15 cellular contexts compared by ENCODE assay signal in genomic region chr5:61735999-61736398, GRCh38.
"Had no signal": no experiment of that assay in that cellular context is flagged by ENCODE, and none has a peak within 500 bp of the region (broad histone marks: within the 10 kb centered on the region; RNA-seq: fewer than 3 reads in every experiment).

No MANE protein-coding gene starts in this region.

- H3K9me3 ChIP-seq: testis had no signal

- ATAC-seq: activated naive CD8-positive, alpha-beta T cell treated with anti-CD3 and anti-CD28 coated beads, Interleukin-2, amount 50 U/mL, for 24 hours; left colon; stimulated activated naive CD8-positive, alpha-beta T cell treated with anti-CD3 and anti-CD28 coated beads, Interleukin-15, amount 100 ng/mL, for 72 hours; T-helper 17 cell had no signal

- H3K27ac ChIP-seq: testis had no signal

- H3K4me1 Mint-ChIP-seq: activated naive CD8-positive, alpha-beta T cell treated with anti-CD3 and anti-CD28 coated beads, Interleukin-2, amount 50 U/mL, for 24 hours; memory B cell; stimulated activated naive CD8-positive, alpha-beta T cell treated with anti-CD3 and anti-CD28 coated beads, Interleukin-15, amount 100 ng/mL, for 72 hours; T-helper 17 cell had no signal

- DNase-seq: activated CD4-positive, alpha-beta T cell treated with anti-CD3 and anti-CD28 coated beads for 48 hours; activated naive CD4-positive, alpha-beta T cell; activated naive CD8-positive, alpha-beta T cell treated with anti-CD3 and anti-CD28 coated beads, Interleukin-2, amount 50 U/mL, for 24 hours; cortex of kidney; effector CD8-positive, alpha-beta T cell; erythroblast; left colon; stimulated activated CD4-positive, alpha-beta T cell treated with anti-CD3 and anti-CD28 coated beads, Interleukin-15, amount 100 ng/mL, for 24 hours; stimulated activated CD4-positive, alpha-beta T cell treated with anti-CD3 and anti-CD28 coated beads, Interleukin-4, amount 100 ng/mL, for 4 hours; stimulated activated naive CD8-positive, alpha-beta T cell treated with anti-CD3 and anti-CD28 coated beads, Interleukin-15, amount 100 ng/mL, for 72 hours; T-helper 17 cell; testis had no signal

- H3K27me3 ChIP-seq: testis had no signal

- H3K4me3 ChIP-seq: testis had no signal

- H3K4me3 Mint-ChIP-seq: activated naive CD8-positive, alpha-beta T cell treated with anti-CD3 and anti-CD28 coated beads, Interleukin-2, amount 50 U/mL, for 24 hours; activated T-helper 1 cell treated with anti-CD3 and anti-CD28 coated beads, Interleukin-12 subunit alpha, Interleukin-12 subunit beta, Interleukin-2, Interleukin-4 antibody, amounts not matched to agents 30 ng/mL and 10 ng/mL and 1 ng/mL, durations not matched to agents 14 hours and 24 hours and 36 hours; memory B cell; stimulated activated naive CD8-positive, alpha-beta T cell treated with anti-CD3 and anti-CD28 coated beads, Interleukin-15, amount 100 ng/mL, for 72 hours; T-helper 17 cell; WTC11 had no signal

- H3K27ac Mint-ChIP-seq: activated naive CD8-positive, alpha-beta T cell treated with anti-CD3 and anti-CD28 coated beads, Interleukin-2, amount 50 U/mL, for 24 hours; activated T-helper 1 cell treated with anti-CD3 and anti-CD28 coated beads, Interleukin-12 subunit alpha, Interleukin-12 subunit beta, Interleukin-2, Interleukin-4 antibody, amounts not matched to agents 30 ng/mL and 10 ng/mL and 1 ng/mL, durations not matched to agents 14 hours and 24 hours and 36 hours; memory B cell; stimulated activated naive CD8-positive, alpha-beta T cell treated with anti-CD3 and anti-CD28 coated beads, Interleukin-15, amount 100 ng/mL, for 72 hours; T-helper 17 cell; WTC11 had no signal

- H3K9me3 Mint-ChIP-seq: activated naive CD8-positive, alpha-beta T cell treated with anti-CD3 and anti-CD28 coated beads, Interleukin-2, amount 50 U/mL, for 24 hours; activated T-helper 1 cell treated with anti-CD3 and anti-CD28 coated beads, Interleukin-12 subunit alpha, Interleukin-12 subunit beta, Interleukin-2, Interleukin-4 antibody, amounts not matched to agents 30 ng/mL and 10 ng/mL and 1 ng/mL, durations not matched to agents 14 hours and 24 hours and 36 hours; memory B cell; stimulated activated naive CD8-positive, alpha-beta T cell treated with anti-CD3 and anti-CD28 coated beads, Interleukin-15, amount 100 ng/mL, for 72 hours; WTC11 had no signal

- H3K36me3 Mint-ChIP-seq: memory B cell, WTC11 had no signal
